8 cellular contexts compared by ENCODE assay signal in genomic region chr12:108515916-108516315, GRCh38. TPM values are rescaled to one million over a fixed set of nuclear protein-coding genes. Genes with fewer than 3 reads are reported as not detected.
A peak's percentile ranks its signal among the peaks of the same experiment; 100 is the strongest.
DNase-seq lines count a peak whose midpoint lies in the region; ATAC-seq and TF ChIP-seq lines count a peak whose summit lies in the region.

No MANE protein-coding gene starts in this region.

- H3K9me2 ChIP-seq in PC-9 (ENCODE audit: insufficient read depth): no peaks in the 10 kb centered on the region

- H4K20me1 ChIP-seq in PC-9 (ENCODE audit: insufficient read depth): peaks cover 7% of the 10 kb centered on the region; the same call in 1 of the 2 replicates

- CTCF ChIA-PET in PC-9 (lab: Charles Lee): no interaction called here

- H3K4me2 ChIP-seq in PC-9: peak overlapping the region; percentile 76

- no peak for DNase-seq in PC-9
- no peak for DNase-seq in epithelial cell of prostate (ENCODE audit: low read depth, low spot score)
- no peak for DNase-seq in DMS153 (lab: John Stamatoyannopoulos, UW)

- H3K4me3 ChIP-seq in PC-9: peak overlapping the region; percentile 80
- H3K4me3 ChIP-seq in rectal smooth muscle tissue (ENCODE audit: low read length): peak overlapping the region; percentile 95

- no peaks in the 10 kb centered on the region; the same call in 1 of the 2 replicates for H3K79me2 ChIP-seq in PC-9 (ENCODE audit: low read depth)

- peaks cover 14% of the 10 kb centered on the region; the same call in 1 of the 2 replicates for H3F3A ChIP-seq in PC-9 (ENCODE audit: insufficient read depth, low read depth)

- POLR2A ChIA-PET in PC-9 (lab: Charles Lee; ENCODE audit: unreplicated experiment): interaction anchor here (0.6 kb wide), 1 partner anchor 13 kb away, joined by 4 read pairs; no protein-coding TSS in a partner anchor

- ATAC-seq in GM18505 (IDR thresholded peaks at IDR 0.05; ENCODE audit: unreplicated experiment) (no peak), GM21360 (IDR thresholded peaks at IDR 0.05; ENCODE audit: unreplicated experiment) (no peak), HG03520 (IDR thresholded peaks at IDR 0.05; ENCODE audit: unreplicated experiment) (no peak), HG02840 (IDR thresholded peaks at IDR 0.05; ENCODE audit: low FRiP score, unreplicated experiment) (no peak)

- no peaks in the 10 kb centered on the region for H3K9me3 ChIP-seq in PC-9 (ENCODE audit: insufficient read depth, low read depth)

- H3K27ac ChIP-seq in PC-9 (0 out of 2 replicates have a peak overlapping the region, but pooled peaks have one; percentile 23), epithelial cell of prostate (peak overlapping the region; percentile 60), rectal smooth muscle tissue (ENCODE audit: low read depth, low read length) (no peak overlapping the region)

- BruUV-seq in PC-9 (replicated peaks; lab: Mats Ljungman, UMichigan): no TSS peak

- TF ChIP-seq POLR2A in GM18505 (IDR thresholded peaks at IDR 0.05; ENCODE audit: borderline replicate concordance, extremely low read depth, insufficient read depth, insufficient read length): peak; percentile 2

- H3K27me3 ChIP-seq in PC-9 (ENCODE audit: insufficient read depth, low read depth) (no peaks in the 10 kb centered on the region), rectal smooth muscle tissue (ENCODE audit: control insufficient read depth, insufficient read depth, low read length) (no peaks in the 10 kb centered on the region)

- TF ChIP-seq CTCF in PC-9 (conservative IDR thresholded peaks at IDR 0.05): no peak

- H3K9ac ChIP-seq in rectal smooth muscle tissue (ENCODE audit: low read length): peak overlapping the region; percentile 84

- peak overlapping the region; percentile 68; the same call in 1 of the 2 replicates for H2AFZ ChIP-seq in PC-9

- peaks cover 11% of the 10 kb centered on the region; the same call in 1 of the 2 replicates for H3K4me1 ChIP-seq in PC-9 (replicated peaks; ENCODE audit: insufficient read depth)
- H3K4me1 ChIP-seq in rectal smooth muscle tissue (ENCODE audit: control insufficient read depth, insufficient read depth, low read length): peaks cover 10% of the 10 kb centered on the region

- intact Hi-C loops in PC-9 (cut with micrococcal nuclease; ENCODE audit: unreplicated experiment): loop anchor here (1.0 to 10.0 kb wide), 2 partner anchors 99 to 577 kb away; partner anchors contain the start of gene ALKBH2

- H3K36me3 ChIP-seq in PC-9 (ENCODE audit: low read depth) (peaks cover 4% of the 10 kb centered on the region), rectal smooth muscle tissue (ENCODE audit: control insufficient read depth, insufficient read depth, low read length) (peaks cover 21% of the 10 kb centered on the region)

RNA-seq across cellular contexts. Expression of gene FICD, which starts 0.8 kb away (rescaled TPM):
- 1.9 and 3.2 TPM in 2 replicates for total RNA-seq in PC-9 (2021)

RNA-seq across cellular contexts. Expression of gene SART3, which starts 45.1 kb away (rescaled TPM):
- total RNA-seq in PC-9 (2021): 49.3 and 54.3 TPM in 2 replicates

RNA-seq across cellular contexts. Expression of gene ISCU, which starts 46.5 kb away (rescaled TPM):
- total RNA-seq in PC-9 (2021): 84.8 and 86.7 TPM in 2 replicates
